ENCODE assay signal across 8 cellular contexts in the genomic region with DNA sequence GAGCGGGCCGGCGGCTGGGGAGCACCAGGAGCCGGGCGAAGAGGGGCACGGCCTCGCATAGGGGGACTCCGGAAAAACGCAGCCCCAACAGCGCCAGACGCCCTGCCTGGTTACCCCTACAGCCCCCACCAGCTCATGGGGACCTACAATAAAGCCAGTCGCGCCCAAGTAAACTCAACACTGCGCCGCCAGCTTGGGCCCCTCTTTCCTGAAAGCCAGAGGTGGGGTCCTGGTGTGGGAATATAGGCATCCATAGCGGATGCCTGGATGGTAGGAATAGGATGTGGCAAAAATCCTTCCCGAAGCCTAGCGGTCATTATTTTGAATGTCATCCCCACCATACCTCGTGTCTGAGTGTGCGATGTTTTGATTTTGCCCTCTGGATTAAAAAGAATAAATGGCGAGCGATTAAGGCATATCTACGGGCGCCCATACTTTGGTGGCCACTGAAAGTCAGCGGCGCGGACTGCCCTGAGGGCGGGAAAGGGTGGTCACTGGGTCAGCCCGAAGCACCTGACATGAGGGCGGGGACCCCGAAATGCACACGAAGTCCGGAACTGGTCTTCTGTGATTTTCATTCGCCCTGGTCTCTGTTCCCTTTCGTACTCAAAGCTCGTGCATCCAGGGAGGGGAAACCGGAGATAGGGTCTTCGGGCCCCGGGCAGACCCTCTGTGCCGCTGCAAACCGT. TPM values are rescaled to one million over a fixed set of nuclear protein-coding genes. Genes with fewer than 3 reads are reported as not detected.
DNase-seq lines count a peak whose midpoint lies in the region; FAIRE-seq and TF ChIP-seq lines count a peak whose summit lies in the region.

A gene with protein sequence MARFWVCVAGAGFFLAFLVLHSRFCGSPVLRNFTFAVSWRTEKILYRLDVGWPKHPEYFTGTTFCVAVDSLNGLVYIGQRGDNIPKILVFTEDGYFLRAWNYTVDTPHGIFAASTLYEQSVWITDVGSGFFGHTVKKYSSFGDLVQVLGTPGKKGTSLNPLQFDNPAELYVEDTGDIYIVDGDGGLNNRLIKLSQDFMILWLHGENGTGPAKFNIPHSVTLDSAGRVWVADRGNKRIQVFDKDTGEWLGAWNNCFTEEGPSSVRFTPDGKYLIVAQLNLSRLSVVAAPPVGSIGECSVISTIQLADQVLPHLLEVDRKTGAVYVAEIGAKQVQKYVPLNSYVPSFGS (plus strand): TSS at position 577 of the 689 bp plus-strand sequence. CDS start 184 bp downstream, outside the sequence.
A gene (minus strand): TSS at position 210 of the 689 bp plus-strand sequence. CDS start 847 bp downstream, outside the sequence.

- FAIRE-seq in G401.6 (lab: Jason Lieb, UNC): peak; percentile 96

- H3K36me3 ChIP-seq in HEK293 (ENCODE audit: control insufficient read depth in 2 of 2, insufficient read depth in 1 of 2, low read length in 2 of 2) (peaks cover 0 to 10% of the 10 kb centered on the region in 2 experiments; a peak in 1 of 3 replicates), SK-N-SH (replicated peaks in 1 of 2; ENCODE audit: control insufficient read depth in 1 of 2, insufficient read depth in 2 of 2, low read length in 1 of 2) (peaks cover 0 to 12% of the 10 kb centered on the region in 2 experiments)

- H3K4me1 Mint-ChIP-seq in activated naive CD4-positive, alpha-beta T cell treated with anti-CD3 and anti-CD28 coated beads, Interleukin-2, amount 50 U/mL, for 24 hours: peaks cover 46% of the 10 kb centered on the region

- peak within 1 kb of the TSS; percentile 96 for H3K4me3 Mint-ChIP-seq in activated naive CD4-positive, alpha-beta T cell treated with anti-CD3 and anti-CD28 coated beads, Interleukin-2, amount 50 U/mL, for 24 hours

- CTCF ChIA-PET in HEK293 (lab: Yijun Ruan, JAX): no interaction called here
- CTCF ChIA-PET in SK-N-SH (lab: Yijun Ruan, JAX): interaction anchor here (1.2 to 1.9 kb wide), 4 partner anchors 11 to 578 kb away, joined by 3 to 9 read pairs (median 4); no protein-coding TSS in a partner anchor

- peaks cover 22% of the 10 kb centered on the region for H4K20me1 ChIP-seq in SK-N-SH (ENCODE audit: insufficient read depth)

- peak within 1 kb of the TSS; percentile 99 for H3K27ac Mint-ChIP-seq in activated naive CD4-positive, alpha-beta T cell treated with anti-CD3 and anti-CD28 coated beads, Interleukin-2, amount 50 U/mL, for 24 hours

- H3K9ac ChIP-seq in SK-N-SH: peak within 1 kb of the TSS; percentile 75

- peak within 1 kb of the TSS; percentile 91 for H2AFZ ChIP-seq in SK-N-SH (ENCODE audit: low read depth)

- H3K4me3 ChIP-seq in HEK293 (ENCODE audit: low read depth, low read length): peak within 1 kb of the TSS; percentile 72
- peak within 1 kb of the TSS; percentile 73 to 100 for H3K4me3 ChIP-seq in SK-N-SH (ENCODE audit: low read depth in 2 of 2, low read length in 1 of 2)

- no peaks in the 10 kb centered on the region for H3K9me2 ChIP-seq in SK-N-SH

- H3K27ac ChIP-seq in HEK293 (ENCODE audit: extremely low read depth, low read depth, low read length): peak within 1 kb of the TSS; percentile 90
- H3K27ac ChIP-seq in SK-N-SH (ENCODE audit: low read depth in 2 of 2, low read length in 1 of 2): peak within 1 kb of the TSS; percentile 71 to 97
- peak within 1 kb of the TSS; percentile 95 for H3K27ac ChIP-seq in temporal lobe (ENCODE audit: low read depth, low read length)

- POLR2A ChIA-PET in HEK293 (lab: Yijun Ruan, JAX): interaction anchor here (1.4 kb wide), 1 partner anchor 10 kb away, joined by 5 read pairs; no protein-coding TSS in a partner anchor
- POLR2A ChIA-PET in SK-N-SH (lab: Yijun Ruan, JAX): interaction anchor here (1.2 to 2.7 kb wide), 3 partner anchors 8 to 57 kb away, joined by 3 to 13 read pairs (median 4); no protein-coding TSS in a partner anchor

- DNase-seq in NCI-H1048 (lab: John Stamatoyannopoulos, UW) (peak; percentile 31), SK-N-SH (peak; percentile 87), glomerular endothelial cell (ENCODE audit: extremely low read depth, low read depth, low spot score) (no peak), occipital lobe (lab: John Stamatoyannopoulos, UW) (peak; percentile 92)

- 0% methylated on average over 24 of the region's 41 CpGs for WGBS in SK-N-SH (ENCODE audit: low lambda C conversion rate)

- no peaks in the 10 kb centered on the region for H3K9me3 ChIP-seq in HEK293 (ENCODE audit: control insufficient read depth, insufficient read depth, low read depth, low read length)
- no peaks in the 10 kb centered on the region for H3K9me3 ChIP-seq in SK-N-SH

- no peaks in the 10 kb centered on the region for H3K27me3 ChIP-seq in SK-N-SH (ENCODE audit: insufficient read depth)

- no peaks in the 10 kb centered on the region for H3K27me3 Mint-ChIP-seq in activated naive CD4-positive, alpha-beta T cell treated with anti-CD3 and anti-CD28 coated beads, Interleukin-2, amount 50 U/mL, for 24 hours

- peaks cover 64% of the 10 kb centered on the region for H3K79me2 ChIP-seq in SK-N-SH (ENCODE audit: insufficient read depth)

- TF ChIP-seq CTCF in HEK293 (tag by site-specific recombination; IDR thresholded peaks at IDR 0.05) (no peak), SK-N-SH (IDR thresholded peaks at IDR 0.05) (no peak)

- H3K4me2 ChIP-seq in SK-N-SH: peak within 1 kb of the TSS; percentile 86

- H3K36me3 Mint-ChIP-seq in activated naive CD4-positive, alpha-beta T cell treated with anti-CD3 and anti-CD28 coated beads, Interleukin-2, amount 50 U/mL, for 24 hours: peaks cover 2% of the 10 kb centered on the region

- no peak for TF ChIP-seq EP300 in SK-N-SH (IDR thresholded peaks at IDR 0.05; ENCODE audit: borderline replicate concordance in 1 of 2, low read depth in 1 of 2, low read length in 1 of 2)

- no peaks in the 10 kb centered on the region for H3K9me3 Mint-ChIP-seq in activated naive CD4-positive, alpha-beta T cell treated with anti-CD3 and anti-CD28 coated beads, Interleukin-2, amount 50 U/mL, for 24 hours

- TF ChIP-seq RAD21 in SK-N-SH (IDR thresholded peaks at IDR 0.05; ENCODE audit: low read length): no peak

- no peaks in the 10 kb centered on the region for H3F3A ChIP-seq in SK-N-SH (replicated peaks; ENCODE audit: insufficient read depth)

- peaks cover 3% of the 10 kb centered on the region; the same call in 1 of the 2 replicates for H3K4me1 ChIP-seq in HEK293 (ENCODE audit: control insufficient read depth, insufficient read depth, low read length)
- H3K4me1 ChIP-seq in SK-N-SH (ENCODE audit: control insufficient read depth in 1 of 2, insufficient read depth in 2 of 2, low read depth in 1 of 2, low read length in 1 of 2): peaks cover 7 to 16% of the 10 kb centered on the region in 2 experiments; a peak in 3 of 4 replicates

TF ChIP-seq in HEK293, 187 proteins besides CTCF, POLR2A, EP300 and RAD21 (continues in another document):
- peak; percentile 66 for TF ChIP-seq KLF9 (tag by site-specific recombination; IDR thresholded peaks at IDR 0.05; ENCODE audit: low read depth)
- TF ChIP-seq HOXA7 (CRISPR knock-in tag; IDR thresholded peaks at IDR 0.05; ENCODE audit: borderline replicate concordance): no peak
- TF ChIP-seq ZNF707 (tag by site-specific recombination; IDR thresholded peaks at IDR 0.05): no peak
- peak; percentile 66; the same call in 1 of the 2 replicates for TF ChIP-seq ZFP69B (tag by site-specific recombination; IDR thresholded peaks at IDR 0.05)
- 0 out of 2 replicates have a peak, but pooled peaks have one; percentile 64 for TF ChIP-seq ZBTB7A (tag by site-specific recombination; IDR thresholded peaks at IDR 0.05; ENCODE audit: low read depth)

TF ChIP-seq in SK-N-SH, 30 proteins besides CTCF, POLR2A, EP300 and RAD21 (continues in another document):
- TF ChIP-seq RCOR1 (IDR thresholded peaks at IDR 0.05; ENCODE audit: low read length) (peak; percentile 49; the same call in 1 of the 2 replicates), GABPA (IDR thresholded peaks at IDR 0.05; ENCODE audit: low read depth) (peak; percentile 63), ELF1 (IDR thresholded peaks at IDR 0.05) (peak; percentile 89), NRF1 (IDR thresholded peaks at IDR 0.05; ENCODE audit: low read depth, low read length) (no peak)
- TF ChIP-seq, protein P1, sequence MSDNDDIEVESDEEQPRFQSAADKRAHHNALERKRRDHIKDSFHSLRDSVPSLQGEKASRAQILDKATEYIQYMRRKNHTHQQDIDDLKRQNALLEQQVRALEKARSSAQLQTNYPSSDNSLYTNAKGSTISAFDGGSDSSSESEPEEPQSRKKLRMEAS (IDR thresholded peaks at IDR 0.05; ENCODE audit: low read depth): peak; percentile 67; the same call in 1 of the 2 replicates
- TF ChIP-seq, protein P2, sequence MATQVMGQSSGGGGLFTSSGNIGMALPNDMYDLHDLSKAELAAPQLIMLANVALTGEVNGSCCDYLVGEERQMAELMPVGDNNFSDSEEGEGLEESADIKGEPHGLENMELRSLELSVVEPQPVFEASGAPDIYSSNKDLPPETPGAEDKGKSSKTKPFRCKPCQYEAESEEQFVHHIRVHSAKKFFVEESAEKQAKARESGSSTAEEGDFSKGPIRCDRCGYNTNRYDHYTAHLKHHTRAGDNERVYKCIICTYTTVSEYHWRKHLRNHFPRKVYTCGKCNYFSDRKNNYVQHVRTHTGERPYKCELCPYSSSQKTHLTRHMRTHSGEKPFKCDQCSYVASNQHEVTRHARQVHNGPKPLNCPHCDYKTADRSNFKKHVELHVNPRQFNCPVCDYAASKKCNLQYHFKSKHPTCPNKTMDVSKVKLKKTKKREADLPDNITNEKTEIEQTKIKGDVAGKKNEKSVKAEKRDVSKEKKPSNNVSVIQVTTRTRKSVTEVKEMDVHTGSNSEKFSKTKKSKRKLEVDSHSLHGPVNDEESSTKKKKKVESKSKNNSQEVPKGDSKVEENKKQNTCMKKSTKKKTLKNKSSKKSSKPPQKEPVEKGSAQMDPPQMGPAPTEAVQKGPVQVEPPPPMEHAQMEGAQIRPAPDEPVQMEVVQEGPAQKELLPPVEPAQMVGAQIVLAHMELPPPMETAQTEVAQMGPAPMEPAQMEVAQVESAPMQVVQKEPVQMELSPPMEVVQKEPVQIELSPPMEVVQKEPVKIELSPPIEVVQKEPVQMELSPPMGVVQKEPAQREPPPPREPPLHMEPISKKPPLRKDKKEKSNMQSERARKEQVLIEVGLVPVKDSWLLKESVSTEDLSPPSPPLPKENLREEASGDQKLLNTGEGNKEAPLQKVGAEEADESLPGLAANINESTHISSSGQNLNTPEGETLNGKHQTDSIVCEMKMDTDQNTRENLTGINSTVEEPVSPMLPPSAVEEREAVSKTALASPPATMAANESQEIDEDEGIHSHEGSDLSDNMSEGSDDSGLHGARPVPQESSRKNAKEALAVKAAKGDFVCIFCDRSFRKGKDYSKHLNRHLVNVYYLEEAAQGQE (IDR thresholded peaks at IDR 0.05; ENCODE audit: low read depth, low read length): peak; percentile 49

RNA-seq across cellular contexts. Expression of the first gene that starts in this region (rescaled TPM):
- 7.1 and 11.4 TPM in 2 replicates for polyA plus RNA-seq in SK-N-SH (2012; rRNA removed)
- 5.1 and 5.6 TPM in 2 replicates for polyA plus RNA-seq in SK-N-SH (2012; cell fraction: cytosol; rRNA removed)
- polyA plus RNA-seq in SK-N-SH (2012; cell fraction: nucleus; rRNA removed): 17.3 and 32.6 TPM in 2 replicates
- 7.2 and 11.4 TPM in 2 replicates for total RNA-seq in glomerular endothelial cell
- total RNA-seq in occipital lobe: 51.8 TPM
- 29.3 TPM for total RNA-seq in temporal lobe

RNA-seq across cellular contexts. Expression of the second gene that starts in this region (rescaled TPM):
- polyA plus RNA-seq in SK-N-SH (2012; rRNA removed): 14.7 and 14.8 TPM in 2 replicates
- polyA plus RNA-seq in SK-N-SH (2012; cell fraction: cytosol; rRNA removed): 11.4 and 12.1 TPM in 2 replicates
- polyA plus RNA-seq in SK-N-SH (2012; cell fraction: nucleus; rRNA removed): 10.7 and 31.2 TPM in 2 replicates
- 14.6 and 21.2 TPM in 2 replicates for total RNA-seq in glomerular endothelial cell
- 33.1 TPM for total RNA-seq in occipital lobe
- 21.1 TPM for total RNA-seq in temporal lobe
